In genomic region chr2:74844752-74845151, GRCh38 we compare ENCODE assay signal across 9 cellular contexts. TPM values are rescaled to one million over a fixed set of nuclear protein-coding genes. Genes with fewer than 3 reads are reported as not detected.
DNase-seq lines count a peak whose midpoint lies in the region; ATAC-seq and TF ChIP-seq lines count a peak whose summit lies in the region.
"Had no signal": no experiment of that assay in that cellular context is flagged by ENCODE, and none has a peak within 500 bp of the region (broad histone marks: within the 10 kb centered on the region; RNA-seq: fewer than 3 reads in every experiment).

No MANE protein-coding gene starts in this region.

- H3K4me3 Mint-ChIP-seq in CD4-positive, alpha-beta T cell: no peak overlapping the region

- no peak for TF ChIP-seq POLR2A in Peyer's patch (IDR thresholded peaks at IDR 0.05)
- no peak for TF ChIP-seq POLR2A in esophagus muscularis mucosa (IDR thresholded peaks at IDR 0.05; ENCODE audit: low read depth)

- no peaks in the 10 kb centered on the region for H3K9me3 ChIP-seq in CD4-positive, alpha-beta T cell (ENCODE audit: control insufficient read depth, low read length)
- H3K9me3 ChIP-seq in Peyer's patch (no peaks in the 10 kb centered on the region), esophagus muscularis mucosa (no peaks in the 10 kb centered on the region), skeletal muscle tissue (ENCODE audit: control insufficient read depth in 3 of 3, low read length in 3 of 3) (no peaks in the 10 kb centered on the region)

- no peak for TF ChIP-seq EP300 in esophagus muscularis mucosa (IDR thresholded peaks at IDR 0.05)

- H3K4me1 ChIP-seq in Peyer's patch (peaks cover 5 to 55% (median 15%) of the 10 kb centered on the region in 4 donors), esophagus muscularis mucosa (peaks cover 43 to 54% (median 47%) of the 10 kb centered on the region in 4 donors), skeletal muscle tissue (ENCODE audit: control insufficient read depth in 3 of 3, insufficient read depth in 3 of 3, low read length in 3 of 3) (peaks cover 64 to 85% (median 83%) of the 10 kb centered on the region in 3 donors)

- WGBS in esophagus muscularis mucosa: 93% methylated on average over 4 of the region's 4 CpGs

- H3K4me1 Mint-ChIP-seq in CD4-positive, alpha-beta T cell (ENCODE audit: low read depth): peaks cover 97% of the 10 kb centered on the region

- TF ChIP-seq CTCF in CD4-positive, alpha-beta T cell (IDR thresholded peaks at IDR 0.05): no peak
- no peak for TF ChIP-seq CTCF in Peyer's patch (IDR thresholded peaks at IDR 0.05)
- no peak for TF ChIP-seq CTCF in esophagus muscularis mucosa (IDR thresholded peaks at IDR 0.05)

- H3K27ac ChIP-seq in CD4-positive, alpha-beta T cell (ENCODE audit: low read depth, low read length): no peak overlapping the region
- peak overlapping the region; percentile 33 to 90 (median 62) for H3K27ac ChIP-seq in Peyer's patch
- peak overlapping the region; percentile 60 to 71 (median 65) for H3K27ac ChIP-seq in esophagus muscularis mucosa (replicated peaks in 1 of 4)
- H3K27ac ChIP-seq in skeletal muscle tissue (ENCODE audit: low read depth, low read length): peak overlapping the region; percentile 86

- no peaks in the 10 kb centered on the region for H3K36me3 ChIP-seq in Peyer's patch
- no peaks in the 10 kb centered on the region for H3K36me3 ChIP-seq in esophagus muscularis mucosa
- no peaks in the 10 kb centered on the region for H3K36me3 ChIP-seq in skeletal muscle tissue (ENCODE audit: control insufficient read depth in 3 of 3, insufficient read depth in 3 of 3, low read length in 3 of 3)

- H3K27me3 Mint-ChIP-seq in CD4-positive, alpha-beta T cell: no peaks in the 10 kb centered on the region
- H3K27me3 Mint-ChIP-seq: T-cell had no signal

- H3K9ac ChIP-seq in skeletal muscle tissue (ENCODE audit: low read depth in 1 of 3, low read length in 3 of 3): peak overlapping the region in 1 of 3 donors; percentile 1

- no peaks in the 10 kb centered on the region for H3K36me3 Mint-ChIP-seq in CD4-positive, alpha-beta T cell (ENCODE audit: low read depth)

- H3K27ac Mint-ChIP-seq in CD4-positive, alpha-beta T cell: peak overlapping the region; percentile 98

- intact Hi-C loops in CD4-positive, alpha-beta T cell (cut with DNase I, micrococcal nuclease): loop anchor here (10.0 kb wide), 2 partner anchors 110 to 1460 kb away; partner anchors contain the start of genes ALMS1 (in 1 of the 2) and POLE4 (in 1 of the 2)
- intact Hi-C loops in esophagus muscularis mucosa (cut with DNase I): no loop called here

- ATAC-seq in CD4-positive, alpha-beta T cell (ENCODE audit: poor library complexity): no peak
- no peak for ATAC-seq in HG02798 (IDR thresholded peaks at IDR 0.05; ENCODE audit: poor library complexity, unreplicated experiment)

- no peaks in the 10 kb centered on the region for H3K27me3 ChIP-seq in CD4-positive, alpha-beta T cell (ENCODE audit: control insufficient read depth, insufficient read depth, low read length)
- H3K27me3 ChIP-seq in Peyer's patch (no peaks in the 10 kb centered on the region), esophagus muscularis mucosa (no peaks in the 10 kb centered on the region), skeletal muscle tissue (ENCODE audit: control insufficient read depth in 3 of 3, insufficient read depth in 3 of 3, low read length in 3 of 3) (no peaks in the 10 kb centered on the region)

- H3K9me3 Mint-ChIP-seq in CD4-positive, alpha-beta T cell: no peaks in the 10 kb centered on the region
- H3K9me3 Mint-ChIP-seq: T-cell had no signal

- POLR2A ChIA-PET in CD4-positive, alpha-beta T cell (lab: Charles Lee): interaction anchor here (1.1 to 2.0 kb wide), 2 partner anchors 10 to 11 kb away, joined by 3 to 16 read pairs; partner anchors contain the start of gene HK2

- CTCF ChIA-PET in CD4-positive, alpha-beta T cell (lab: Charles Lee): no interaction called here

- H3K4me3 ChIP-seq in Peyer's patch (no peak overlapping the region), esophagus muscularis mucosa (no peak overlapping the region), skeletal muscle tissue (ENCODE audit: low read length in 3 of 3) (no peak overlapping the region)

- no peak for DNase-seq in CD4-positive, alpha-beta T cell
- DNase-seq in Peyer's patch: no peak
- no peak for DNase-seq in esophagus muscularis mucosa (ENCODE audit: extremely low spot score)
- no peak for DNase-seq in 8988T
- no peak for DNase-seq in superior temporal gyrus (ENCODE audit: extremely low spot score)
- DNase-seq in activated gamma-delta T cell treated with Interleukin-2 at 50 U/mL for 16 hours: no peak

RNA-seq across cellular contexts. Expression of gene HK2, which starts 10.8 kb away (rescaled TPM):
- total RNA-seq in CD4-positive, alpha-beta T cell: 1 to 10 TPM; 7.7 to 8.9 TPM
- 10 to 100 TPM in 3 of 4 donors, 1 to 10 TPM in 1; 9.9 to 39.9 (median 24.8) TPM for total RNA-seq in Peyer's patch
- total RNA-seq in esophagus muscularis mucosa: 1 to 10 TPM in 3 of 4 donors, under 1 TPM in 1; 0.97 to 5.3 (median 3.0) TPM
- total RNA-seq in skeletal muscle tissue: 5.7 TPM
